ENCODE assay signal across 8 cellular contexts in genomic region chr3:143002083-143002712, GRCh38. TPM values are rescaled to one million over a fixed set of nuclear protein-coding genes. Genes with fewer than 3 reads are reported as not detected.
DNase-seq lines count a peak whose midpoint lies in the region; ATAC-seq lines count a peak whose summit lies in the region.

No MANE protein-coding gene starts in this region.

- H3K4me3 ChIP-seq in iPS-11a (ENCODE audit: low read depth, low read length): peak overlapping the region; percentile 97

- intact Hi-C loops in activated naive CD4-positive, alpha-beta T cell treated with anti-CD3 and anti-CD28 coated beads for 36 hours (cut with micrococcal nuclease): loop anchor here (1.0 to 10.0 kb wide), 7 partner anchors 9 to 971 kb away; partner anchors contain the start of gene TFDP2

- CTCF ChIA-PET in activated naive CD4-positive, alpha-beta T cell treated with anti-CD3 and anti-CD28 coated beads for 36 hours (lab: Charles Lee): interaction anchor here (0.6 to 1.8 kb wide), 7 partner anchors 12 to 969 kb away, joined by 3 to 6 read pairs (median 3); partner anchors contain the start of gene DIPK2A

- H3K4me3 Mint-ChIP-seq in activated naive CD4-positive, alpha-beta T cell treated with anti-CD3 and anti-CD28 coated beads for 36 hours: peak overlapping the region; percentile 96

- H3K36me3 Mint-ChIP-seq in activated naive CD4-positive, alpha-beta T cell treated with anti-CD3 and anti-CD28 coated beads for 36 hours (ENCODE audit: low read depth): peaks cover 11% of the 10 kb centered on the region

- no peaks in the 10 kb centered on the region for H3K9me3 Mint-ChIP-seq in activated naive CD4-positive, alpha-beta T cell treated with anti-CD3 and anti-CD28 coated beads for 36 hours

- no peaks in the 10 kb centered on the region for H3K27me3 Mint-ChIP-seq in activated naive CD4-positive, alpha-beta T cell treated with anti-CD3 and anti-CD28 coated beads for 36 hours (ENCODE audit: low read depth)

- peak overlapping the region; percentile 96 for H3K27ac Mint-ChIP-seq in activated naive CD4-positive, alpha-beta T cell treated with anti-CD3 and anti-CD28 coated beads for 36 hours

- peak in 2 of 3 donors; percentile 3 to 28 for DNase-seq in stimulated activated CD4-positive, alpha-beta T cell treated with anti-CD3 and anti-CD28 coated beads, Interleukin-12 subunit alpha, Interleukin-12 subunit beta, amount 100 ng/mL, for 48 hours (ENCODE audit: low read depth in 2 of 3, low spot score in 1 of 3)
- DNase-seq in stimulated activated CD4-positive, alpha-beta T cell treated with anti-CD3 and anti-CD28 coated beads, Interleukin-12 subunit alpha, Interleukin-12 subunit beta, amount 100 ng/mL, for 4 hours: no peak
- DNase-seq in NCI-H146 treated with DMSO at 0.1 percent for 48 hours (lab: John Stamatoyannopoulos, UW; ENCODE audit: unreplicated experiment): peak; percentile 63
- DNase-seq in activated naive CD4-positive, alpha-beta T cell treated with anti-CD3 and anti-CD28 coated beads for 36 hours: peak; percentile 46
- peak; percentile 17 for DNase-seq in stimulated activated CD4-positive, alpha-beta T cell treated with anti-CD3 and anti-CD28 coated beads, Interleukin-1b, Interleukin-23, amount 100 ng/mL, for 48 hours
- DNase-seq in NCI-H226: no peak

- peak; percentile 36 for ATAC-seq in HG02642 (IDR thresholded peaks at IDR 0.05; ENCODE audit: poor library complexity, unreplicated experiment)

- H3K4me1 Mint-ChIP-seq in activated naive CD4-positive, alpha-beta T cell treated with anti-CD3 and anti-CD28 coated beads for 36 hours (ENCODE audit: low read depth): peaks cover 38% of the 10 kb centered on the region

RNA-seq across cellular contexts. Expression of gene U2SURP, which starts 0.8 kb away (rescaled TPM):
- total RNA-seq in activated naive CD4-positive, alpha-beta T cell treated with anti-CD3 and anti-CD28 coated beads for 36 hours: 100 to 1,000 TPM; 173 to 180 TPM

RNA-seq across cellular contexts. Expression of gene PAQR9, which starts 38.7 kb away (rescaled TPM):
- total RNA-seq in activated naive CD4-positive, alpha-beta T cell treated with anti-CD3 and anti-CD28 coated beads for 36 hours: not detected

Comparison
In these comparisons a context has a peak if more than half of its experiments do, and no peak if none do; other contexts are left out.
1. DNase-seq: peak in stimulated activated CD4-positive, alpha-beta T cell treated with anti-CD3 and anti-CD28 coated beads, Interleukin-12 subunit alpha, Interleukin-12 subunit beta, amount 100 ng/mL, for 48 hours (2 of 3), NCI-H146 treated with DMSO at 0.1 percent for 48 hours (single experiment), activated naive CD4-positive, alpha-beta T cell treated with anti-CD3 and anti-CD28 coated beads for 36 hours (single experiment) and stimulated activated CD4-positive, alpha-beta T cell treated with anti-CD3 and anti-CD28 coated beads, Interleukin-1b, Interleukin-23, amount 100 ng/mL, for 48 hours (single experiment); none in stimulated activated CD4-positive, alpha-beta T cell treated with anti-CD3 and anti-CD28 coated beads, Interleukin-12 subunit alpha, Interleukin-12 subunit beta, amount 100 ng/mL, for 4 hours (single experiment) and NCI-H226 (single experiment).